In genomic region chrX:5449323-5449722, GRCh38 we compare ENCODE assay signal across 20 cellular contexts.
"Had no signal": no experiment of that assay in that cellular context is flagged by ENCODE, and none has a peak within 500 bp of the region (broad histone marks: within the 10 kb centered on the region; RNA-seq: fewer than 3 reads in every experiment).

No MANE protein-coding gene starts in this region.

- H3K4me3 ChIP-seq: coronary artery, dorsolateral prefrontal cortex, esophagus muscularis mucosa, gastroesophageal sphincter, heart right ventricle, left lung, lower lobe of right lung, mucosa of descending colon had no signal

- H3K4me1 Mint-ChIP-seq: mesothelial cell of epicardium; naive B cell; naive thymus-derived CD8-positive, alpha-beta T cell had no signal

- H3K27ac ChIP-seq: coronary artery, dorsolateral prefrontal cortex, esophagus muscularis mucosa, foreskin keratinocyte, gastroesophageal sphincter, heart right ventricle, left lung, lower lobe of right lung had no signal

- H3K36me3 Mint-ChIP-seq: mesothelial cell of epicardium; naive B cell; naive thymus-derived CD8-positive, alpha-beta T cell had no signal

- H3K27me3 Mint-ChIP-seq: naive B cell; naive thymus-derived CD8-positive, alpha-beta T cell had no signal

- H3K36me3 ChIP-seq: esophagus muscularis mucosa, gastroesophageal sphincter, heart right ventricle, left lung, lower lobe of right lung had no signal

- ATAC-seq: foreskin keratinocyte; gastroesophageal sphincter; heart right ventricle; left cardiac atrium; left lung; left ventricle myocardium superior; lower lobe of right lung; mucosa of descending colon; naive thymus-derived CD8-positive, alpha-beta T cell had no signal

- H3K27me3 ChIP-seq: esophagus muscularis mucosa, foreskin keratinocyte, gastroesophageal sphincter, heart right ventricle, left lung had no signal

- H3K27ac Mint-ChIP-seq: mesothelial cell of epicardium; naive B cell; naive thymus-derived CD8-positive, alpha-beta T cell had no signal

- H3K9me3 Mint-ChIP-seq: mesothelial cell of epicardium had no signal

- H3K4me1 ChIP-seq: esophagus muscularis mucosa, foreskin keratinocyte, gastroesophageal sphincter, heart right ventricle, left lung, lower lobe of right lung had no signal

- H3K9me3 ChIP-seq: esophagus muscularis mucosa, gastroesophageal sphincter, left lung, lower lobe of right lung, mucosa of descending colon had no signal

- H3K4me3 Mint-ChIP-seq: mesothelial cell of epicardium; naive B cell; naive thymus-derived CD8-positive, alpha-beta T cell had no signal

- DNase-seq: dermis blood vessel endothelial cell; dorsolateral prefrontal cortex; effector CD4-positive, alpha-beta T cell; effector memory CD4-positive, alpha-beta T cell; foreskin keratinocyte; glutamatergic neuron; heart right ventricle; hippocampal formation; left cardiac atrium; left lung; left ventricle myocardium superior; lower lobe of right lung; mesenchymal stem cell; mucosa of descending colon; naive B cell; naive thymus-derived CD8-positive, alpha-beta T cell had no signal
